Comparison of ENCODE assay signal across 8 cellular contexts in the genomic region with DNA sequence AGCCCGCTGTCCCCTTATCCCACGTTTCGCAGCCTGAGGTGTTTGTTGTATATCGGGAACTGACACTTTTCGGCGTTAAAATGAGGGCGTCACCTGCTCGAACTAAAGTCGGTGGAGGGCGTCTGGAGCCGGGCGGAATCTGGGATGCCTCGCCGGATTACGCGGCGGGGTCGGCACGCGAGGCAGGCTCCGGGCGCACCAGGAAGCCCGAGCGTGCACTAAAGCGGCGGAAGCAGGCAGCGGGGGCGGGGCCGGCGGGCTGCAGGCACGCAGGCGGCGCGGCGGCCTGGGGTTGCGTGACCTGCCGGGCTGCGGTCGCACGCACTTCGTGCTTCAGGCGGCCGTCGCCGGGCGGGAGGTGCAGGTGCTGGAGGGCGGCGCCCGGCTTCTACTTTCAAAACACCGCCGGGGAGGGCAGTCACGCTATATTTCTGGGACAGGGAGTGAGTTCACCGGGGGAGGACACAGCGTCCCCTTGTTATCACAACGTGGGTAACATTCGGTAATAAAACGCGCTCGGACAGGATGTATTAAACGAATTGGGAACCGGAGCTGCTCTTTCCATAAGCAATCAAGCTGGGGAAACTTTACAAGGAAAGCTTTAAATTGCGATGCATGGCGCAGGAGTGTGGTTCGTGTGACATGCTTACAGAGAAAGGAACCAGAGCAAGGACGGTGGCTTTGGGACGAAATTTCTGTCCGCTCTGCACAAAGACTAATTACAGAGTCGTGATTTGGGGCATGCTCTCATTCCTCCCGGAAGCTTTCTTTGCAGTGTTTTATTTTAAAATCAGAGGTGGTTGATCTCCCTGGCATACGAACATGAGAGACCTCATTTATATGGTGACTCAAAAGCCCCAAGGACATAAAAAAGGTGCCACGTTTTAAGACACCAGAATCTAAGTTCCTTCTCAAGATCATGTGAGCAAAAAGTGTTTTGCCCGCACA. TPM values are rescaled to one million over a fixed set of nuclear protein-coding genes. Genes with fewer than 3 reads are reported as not detected.
DNase-seq lines count a peak whose midpoint lies in the region; ATAC-seq, FAIRE-seq and TF ChIP-seq lines count a peak whose summit lies in the region.

No MANE protein-coding gene starts in this region.

- peak overlapping the region; percentile 95 to 96 for H3K27ac Mint-ChIP-seq in natural killer cell treated with Interleukin-12 subunit alpha and Interleukin-12 subunit beta and Interleukin-15 and Interleukin-18, amount 100 ng/mL, for 72 hours

- no peaks in the 10 kb centered on the region for H3K27me3 ChIP-seq in fibroblast of lung (ENCODE audit: control insufficient read depth, insufficient read depth, low read length)

- peak overlapping the region; percentile 79 for H3K4me2 ChIP-seq in fibroblast of lung (ENCODE audit: extremely low read depth, insufficient read depth, low read length)

- H3K9me3 ChIP-seq in fibroblast of lung (ENCODE audit: control insufficient read depth, insufficient read depth, low read depth, low read length) = no peaks in the 10 kb centered on the region

- DNase-seq in DMS 273 (lab: John Stamatoyannopoulos, UW; ENCODE audit: unreplicated experiment) = peak; percentile 94
- peak; percentile 27 for DNase-seq in HPDE6-E6E7 (ENCODE audit: extremely low spot score)
- peak; percentile 82 for DNase-seq in RCC 7860 (ENCODE audit: low spot score)
- peak; percentile 79 to 88 for DNase-seq in activated T-helper 1 cell treated with anti-CD3 and anti-CD28 coated beads, Interleukin-2, amount 50 U/mL, for 16 hours (ENCODE audit: low read depth in 1 of 2, low spot score in 1 of 2)
- DNase-seq in fibroblast of lung (ENCODE audit: low read depth in 2 of 2) = peak; percentile 72 to 85
- DNase-seq in natural killer cell treated with Interleukin-12 subunit alpha and Interleukin-12 subunit beta and Interleukin-15 and Interleukin-18, amount 100 ng/mL, for 72 hours (ENCODE audit: low spot score) = peak; percentile 94
- peak; percentile 92 for DNase-seq in stimulated activated naive CD4-positive, alpha-beta T cell treated with Interleukin-2 at 50 U/mL for 16 hours (lab: John Stamatoyannopoulos, UW)

- peak overlapping the region; percentile 98 for H3K27ac ChIP-seq in fibroblast of lung (ENCODE audit: insufficient read depth, low read length)

- H4K20me1 ChIP-seq in fibroblast of lung (ENCODE audit: control insufficient read depth, extremely low read depth, insufficient read depth, low read length) = no peaks in the 10 kb centered on the region

- peaks cover 12% of the 10 kb centered on the region for H3K4me1 ChIP-seq in fibroblast of lung (ENCODE audit: control insufficient read depth, extremely low read depth, insufficient read depth, low read length)

- peak overlapping the region; percentile 36 to 50 (median 44) for H3K4me3 ChIP-seq in fibroblast of lung (replicated peaks in 1 of 4; ENCODE audit: control extremely low read depth in 1 of 4, insufficient read depth in 1 of 4, low read depth in 3 of 4, low read length in 4 of 4)

- H3K9ac ChIP-seq in fibroblast of lung (ENCODE audit: insufficient read depth, low read length) = peak overlapping the region; percentile 86

- peak; percentile 77 for ATAC-seq in GM21360 (IDR thresholded peaks at IDR 0.05; ENCODE audit: unreplicated experiment)
- peak; percentile 92 to 93 for ATAC-seq in natural killer cell treated with Interleukin-12 subunit alpha and Interleukin-12 subunit beta and Interleukin-15 and Interleukin-18, amount 100 ng/mL, for 72 hours

- peak overlapping the region; percentile 68 for H2AFZ ChIP-seq in fibroblast of lung (ENCODE audit: low read length)

- TF ChIP-seq CTCF in fibroblast of lung (conservative IDR thresholded peaks at IDR 0.05 in 1 of 2, IDR thresholded peaks at IDR 0.05 in 1 of 2; ENCODE audit: low read depth in 1 of 2, low read length in 2 of 2) = peak in 1 of 2 donors; percentile 15

- peaks cover 30 to 49% of the 10 kb centered on the region in 2 donors for H3K4me1 Mint-ChIP-seq in natural killer cell treated with Interleukin-12 subunit alpha and Interleukin-12 subunit beta and Interleukin-15 and Interleukin-18, amount 100 ng/mL, for 72 hours (ENCODE audit: low read depth in 2 of 2)

- H3K79me2 ChIP-seq in fibroblast of lung (ENCODE audit: control insufficient read depth, insufficient read depth, low read length) = no peaks in the 10 kb centered on the region

- H3K36me3 ChIP-seq in fibroblast of lung (ENCODE audit: control insufficient read depth, insufficient read depth, low read length) = no peaks in the 10 kb centered on the region

- FAIRE-seq in RCC 7860 (lab: Jason Lieb, UNC) = no peak

- H3K9me3 Mint-ChIP-seq in natural killer cell treated with Interleukin-12 subunit alpha and Interleukin-12 subunit beta and Interleukin-15 and Interleukin-18, amount 100 ng/mL, for 72 hours = no peaks in the 10 kb centered on the region

- no peaks in the 10 kb centered on the region for H3K36me3 Mint-ChIP-seq in natural killer cell treated with Interleukin-12 subunit alpha and Interleukin-12 subunit beta and Interleukin-15 and Interleukin-18, amount 100 ng/mL, for 72 hours

- H3K4me3 Mint-ChIP-seq in natural killer cell treated with Interleukin-12 subunit alpha and Interleukin-12 subunit beta and Interleukin-15 and Interleukin-18, amount 100 ng/mL, for 72 hours = peak overlapping the region; percentile 95

- no peaks in the 10 kb centered on the region for H3K27me3 Mint-ChIP-seq in natural killer cell treated with Interleukin-12 subunit alpha and Interleukin-12 subunit beta and Interleukin-15 and Interleukin-18, amount 100 ng/mL, for 72 hours

RNA-seq across cellular contexts. Expression of gene LEKR1, which starts 9.1 kb away (rescaled TPM):
- 0.26 and 1.3 TPM in 2 replicates for total RNA-seq in fibroblast of lung
- 0.28 and 0.35 TPM in 2 replicates for polyA plus RNA-seq in fibroblast of lung
- polyA plus RNA-seq in fibroblast of lung (2012) = 0.09 and 0.22 TPM in 2 replicates
- polyA minus RNA-seq in fibroblast of lung (ENCODE audit: low replicate concordance) = not detected in 2 replicates
- total RNA-seq in natural killer cell treated with Interleukin-12 subunit alpha and Interleukin-12 subunit beta and Interleukin-15 and Interleukin-18, amount 100 ng/mL, for 72 hours = 1 to 10 TPM in 1 of 2 donors, under 1 TPM in 1; 0.43 to 1.3 TPM

Comparison
In these comparisons a context has a peak if more than half of its experiments do, and no peak if none do; other contexts are left out.
1. Peak in every context shown above with its lines: DNase-seq, ATAC-seq, H3K4me3 ChIP-seq and H3K27ac ChIP-seq.
2. DNase-seq: peak in every context shown above with its lines; median percentile 94 in DMS 273; 94 in natural killer cell treated with Interleukin-12 subunit alpha and Interleukin-12 subunit beta and Interleukin-15 and Interleukin-18, amount 100 ng/mL, for 72 hours; 92 in stimulated activated naive CD4-positive, alpha-beta T cell treated with Interleukin-2 at 50 U/mL for 16 hours; 84 in activated T-helper 1 cell treated with anti-CD3 and anti-CD28 coated beads, Interleukin-2, amount 50 U/mL, for 16 hours; 82 in RCC 7860; 78 in fibroblast of lung; 27 in HPDE6-E6E7.